10 cellular contexts compared by ENCODE assay signal in the genomic region with DNA sequence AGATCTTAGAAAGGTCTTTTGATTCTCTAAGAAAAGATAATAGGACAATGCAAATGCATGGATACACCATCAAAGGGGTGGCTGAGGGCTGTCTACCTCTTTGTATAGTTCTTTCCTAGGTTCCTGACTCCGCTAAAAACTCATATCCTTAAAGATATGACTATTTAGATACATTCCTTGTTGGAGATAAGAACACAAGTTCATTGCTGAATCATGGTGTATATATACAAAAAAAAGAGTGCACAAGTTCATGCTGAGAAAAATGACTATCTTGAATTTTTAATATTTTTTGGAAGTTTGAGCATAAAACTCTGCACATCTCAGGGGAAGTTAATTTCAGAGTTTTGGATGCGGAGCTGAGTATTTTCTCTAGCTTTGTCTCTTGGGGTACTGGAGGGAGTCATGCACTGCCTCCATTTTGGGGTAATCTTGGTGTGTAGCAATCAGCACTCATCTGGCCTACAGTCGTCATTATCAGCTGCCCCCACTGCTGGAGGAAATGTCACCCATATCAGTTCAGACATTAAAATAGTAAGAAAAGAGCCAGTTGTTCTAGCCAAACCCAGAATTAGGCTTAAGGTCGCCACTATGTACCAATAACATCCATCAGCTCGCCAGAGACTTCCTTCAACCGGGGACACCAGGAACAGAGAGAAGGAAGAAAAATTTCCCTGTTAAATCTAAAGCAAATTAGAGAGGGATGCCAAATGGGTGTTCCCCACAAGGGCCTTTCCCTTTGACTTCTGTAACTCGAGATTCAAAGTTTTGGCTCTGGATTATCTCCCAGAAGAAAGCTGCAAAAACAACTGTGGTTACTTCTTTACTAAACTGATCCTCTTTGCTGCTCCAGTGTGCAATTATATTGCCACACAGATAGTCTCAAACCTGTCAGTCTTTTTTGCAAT. TPM values are rescaled to one million over a fixed set of nuclear protein-coding genes. Genes with fewer than 3 reads are reported as not detected.
DNase-seq lines count a peak whose midpoint lies in the region; ATAC-seq, FAIRE-seq and TF ChIP-seq lines count a peak whose summit lies in the region.
"Had no signal": no experiment of that assay in that cellular context is flagged by ENCODE, and none has a peak within 500 bp of the region (broad histone marks: within the 10 kb centered on the region; RNA-seq: fewer than 3 reads in every experiment).

No MANE protein-coding gene starts in this region.

- intact Hi-C loops in HepG2 (cut with micrococcal nuclease; ENCODE audit: unreplicated experiment): no loop called here
- intact Hi-C loops in right lobe of liver (cut with DNase I): no loop called here
- intact Hi-C loops in upper lobe of right lung (cut with DNase I): no loop called here

- peak overlapping the region; percentile 75 for H3K9ac ChIP-seq in HepG2 (ENCODE audit: insufficient read depth, low read depth, low read length)

- H3K36me3 ChIP-seq in HepG2 (replicated peaks in 1 of 2; ENCODE audit: control insufficient read depth in 1 of 2, insufficient read depth in 2 of 2, low read length in 2 of 2) (no peaks in the 10 kb centered on the region), right lobe of liver (no peaks in the 10 kb centered on the region), upper lobe of right lung (no peaks in the 10 kb centered on the region)

- H3K4me2 ChIP-seq in HepG2 (ENCODE audit: low read depth, low read length): peak overlapping the region; percentile 80

- H3K4me3 ChIP-seq in HepG2 (replicated peaks in 1 of 3; ENCODE audit: insufficient read depth in 1 of 3, low read depth in 2 of 3, low read length in 3 of 3): peak overlapping the region; percentile 75 to 85 (median 81)
- H3K4me3 ChIP-seq in right lobe of liver: no peak overlapping the region
- no peak overlapping the region for H3K4me3 ChIP-seq in upper lobe of right lung

- ATAC-seq in HepG2 (no peak), right lobe of liver (no peak), upper lobe of right lung (peak; percentile 39), HG02678 (IDR thresholded peaks at IDR 0.05; ENCODE audit: unreplicated experiment) (no peak)

- TF ChIP-seq EP300 in HepG2 (IDR thresholded peaks at IDR 0.05; ENCODE audit: low read depth in 2 of 2, low read length in 2 of 2) (no peak), HepG2 (CRISPR knock-in tag; IDR thresholded peaks at IDR 0.05; ENCODE audit: borderline replicate concordance) (no peak)

- in situ Hi-C loops in HepG2 (cut with HindIII; ENCODE audit: extremely low pct_ligation_motif_present, low pct_unique_long_range_greater_than_20kb): no loop called here

- peak overlapping the region; percentile 100 for H3K4me3 Mint-ChIP-seq in T-helper 2 cell treated with Interferon-gamma antibody and Interleukin-4, amounts not matched to agents 5 μg/mL and 100 μg/mL, for 36 hours
- H3K4me3 Mint-ChIP-seq: type B pancreatic cell had no signal

- no peaks in the 10 kb centered on the region for H4K20me1 ChIP-seq in HepG2 (ENCODE audit: insufficient read depth, low read length)

- peaks cover 53% of the 10 kb centered on the region for H3K36me3 Mint-ChIP-seq in T-helper 2 cell treated with Interferon-gamma antibody and Interleukin-4, amounts not matched to agents 5 μg/mL and 100 μg/mL, for 36 hours (ENCODE audit: low read depth)
- H3K36me3 Mint-ChIP-seq: type B pancreatic cell had no signal

- H3K4me1 ChIP-seq in HepG2 (ENCODE audit: insufficient read depth, low read length) (peaks cover 85% of the 10 kb centered on the region), right lobe of liver (peaks cover 0 to 17% (median 7%) of the 10 kb centered on the region in 4 donors), upper lobe of right lung (peaks cover 37% of the 10 kb centered on the region)

- CTCF ChIA-PET in HepG2 (lab: Yijun Ruan, JAX; ENCODE audit: low intra/inter-chr PET ratio, low total read pairs): no interaction called here

- no peak overlapping the region for H2AFZ ChIP-seq in HepG2 (ENCODE audit: low read length)

- peaks cover 69% of the 10 kb centered on the region for H3K79me2 ChIP-seq in HepG2 (ENCODE audit: insufficient read depth, low read length)

- DNase-seq in HepG2 (ENCODE audit: low spot score) (no peak), right lobe of liver (no peak), fibroblast of the conjunctiva (ENCODE audit: low read depth) (peak; percentile 36), upper lobe of right lung (no peak), NCI-H345 (lab: John Stamatoyannopoulos, UW) (no peak), dedifferentiated amniotic fluid mesenchymal stem cell (ENCODE audit: extremely low spot score) (no peak)
- DNase-seq in T-helper 2 cell treated with Interferon-gamma antibody and Interleukin-4, amounts not matched to agents 5 μg/mL and 100 μg/mL, for 36 hours (ENCODE audit: low spot score): no peak
- DNase-seq: NCI-H1436 treated with DMSO at 0.1 percent for 48 hours had no signal

- FAIRE-seq in HepG2 (lab: Jason Lieb, UNC): no peak

- POLR2A ChIA-PET in HepG2 (lab: Yijun Ruan, JAX): no interaction called here

- TF ChIP-seq CTCF in HepG2 (CRISPR knock-in tag; IDR thresholded peaks at IDR 0.05) (no peak), right lobe of liver (IDR thresholded peaks at IDR 0.05) (no peak), upper lobe of right lung (IDR thresholded peaks at IDR 0.05) (no peak)

- no peaks in the 10 kb centered on the region for H3K27me3 Mint-ChIP-seq in T-helper 2 cell treated with Interferon-gamma antibody and Interleukin-4, amounts not matched to agents 5 μg/mL and 100 μg/mL, for 36 hours (ENCODE audit: low read depth)
- H3K27me3 Mint-ChIP-seq: type B pancreatic cell had no signal

- TF ChIP-seq POLR2A in HepG2 (IDR thresholded peaks at IDR 0.05; ENCODE audit: insufficient read depth in 1 of 2, low read depth in 2 of 2, low read length in 2 of 2) (no peak), right lobe of liver (IDR thresholded peaks at IDR 0.05) (no peak)

- H3K9me3 Mint-ChIP-seq in T-helper 2 cell treated with Interferon-gamma antibody and Interleukin-4, amounts not matched to agents 5 μg/mL and 100 μg/mL, for 36 hours: no peaks in the 10 kb centered on the region
- H3K9me3 Mint-ChIP-seq: type B pancreatic cell had no signal

- H3K9me3 ChIP-seq in HepG2 (ENCODE audit: low read length) (no peaks in the 10 kb centered on the region), right lobe of liver (no peaks in the 10 kb centered on the region), upper lobe of right lung (no peaks in the 10 kb centered on the region)

- peaks cover 67% of the 10 kb centered on the region for H3K4me1 Mint-ChIP-seq in T-helper 2 cell treated with Interferon-gamma antibody and Interleukin-4, amounts not matched to agents 5 μg/mL and 100 μg/mL, for 36 hours (ENCODE audit: low read depth)

- WGBS in HepG2 (ENCODE audit: low lambda C conversion rate): 35% methylated on average over 7 of the region's 7 CpGs
- WGBS in right lobe of liver (ENCODE audit: insufficient coverage, low coverage, low lambda C conversion rate, missing lambda C conversion rate): 24% methylated on average over 7 of the region's 7 CpGs

- peak overlapping the region; percentile 76 for H3K27ac Mint-ChIP-seq in T-helper 2 cell treated with Interferon-gamma antibody and Interleukin-4, amounts not matched to agents 5 μg/mL and 100 μg/mL, for 36 hours
- H3K27ac Mint-ChIP-seq: type B pancreatic cell had no signal

- TF ChIP-seq RAD21 in HepG2 (CRISPR knock-in tag; IDR thresholded peaks at IDR 0.05): no peak

- H3K27ac ChIP-seq in HepG2 (ENCODE audit: extremely low read length, insufficient read depth, low read length) (peak overlapping the region; percentile 36), right lobe of liver (no peak overlapping the region), upper lobe of right lung (no peak overlapping the region)

- BruUV-seq in HepG2 (replicated peaks; lab: Mats Ljungman, UMichigan): no TSS peak

- H3K27me3 ChIP-seq in HepG2 (ENCODE audit: control insufficient read depth in 1 of 2, insufficient read depth in 2 of 2, low read length in 2 of 2) (no peaks in the 10 kb centered on the region; a peak in 1 of 5 replicates), right lobe of liver (no peaks in the 10 kb centered on the region), upper lobe of right lung (no peaks in the 10 kb centered on the region)

RNA-seq across cellular contexts. Expression of a gene that starts 49.0 kb away (rescaled TPM):
- total RNA-seq in HepG2 (2016; rRNA removed; fragmentation: Illumina TruSeq; extraction: Trizol) (161 and 206 TPM in 2 replicates), right lobe of liver (1 to 10 TPM in 3 of 6 experiments, under 1 TPM in 3; 0.51 to 5.9 (median 2.6) TPM), upper lobe of right lung (5.6 TPM)
- total RNA-seq in HepG2 (2016; cell fraction: cytosol; rRNA removed; fragmentation: Illumina TruSeq; extraction: Trizol; ENCODE audit: low read depth): 61.6 and 66.4 TPM in 2 replicates
- total RNA-seq in HepG2 (2016; cell fraction: insoluble cytoplasmic fraction; rRNA removed; fragmentation: Illumina TruSeq; extraction: Trizol): 157 and 223 TPM in 2 replicates
- total RNA-seq in HepG2 (2016; cell fraction: membrane; rRNA removed; fragmentation: Illumina TruSeq; extraction: Trizol): 67.0 and 69.1 TPM in 2 replicates
- total RNA-seq in HepG2 (2016; cell fraction: nucleus; rRNA removed; fragmentation: Illumina TruSeq; extraction: Trizol): 66.0 and 73.6 TPM in 2 replicates
- 53.0 and 102 TPM in 2 replicates for polyA plus RNA-seq in HepG2 (2011; rRNA removed)
- 166 and 211 TPM in 2 replicates for polyA plus RNA-seq in HepG2 (2011; cell fraction: cytosol; rRNA removed)
- 50.7 and 64.1 TPM in 2 replicates for polyA plus RNA-seq in HepG2 (2011; cell fraction: nucleus; rRNA removed)
- 42.2 and 101 TPM in 2 replicates for polyA plus RNA-seq in HepG2 (2012)
- polyA plus RNA-seq in HepG2 (2016; cell fraction: cytosol; fragmentation: Illumina TruSeq; extraction: Trizol; ENCODE audit: low read depth): 50.9 and 58.2 TPM in 2 replicates
- 204 and 208 TPM in 2 replicates for polyA plus RNA-seq in HepG2 (2016; cell fraction: insoluble cytoplasmic fraction; fragmentation: Illumina TruSeq; extraction: Trizol; ENCODE audit: low read depth)
- 60.1 and 60.7 TPM in 2 replicates for polyA plus RNA-seq in HepG2 (2016; cell fraction: membrane; fragmentation: Illumina TruSeq; extraction: Trizol; ENCODE audit: low read depth)
- polyA plus RNA-seq in HepG2 (2016; cell fraction: nucleus; fragmentation: Illumina TruSeq; extraction: Trizol; ENCODE audit: insufficient read depth, low read depth): 84.3 and 91.2 TPM in 2 replicates
- 40.6 and 146 TPM in 2 replicates for polyA minus RNA-seq in HepG2 (2011; rRNA and poly(A)+ RNA removed; ENCODE audit: low replicate concordance)
- 17.1 and 33.2 TPM in 2 replicates for polyA minus RNA-seq in HepG2 (2011; cell fraction: cytosol; rRNA and poly(A)+ RNA removed)
- polyA minus RNA-seq in HepG2 (2011; cell fraction: nucleus; rRNA and poly(A)+ RNA removed): 21.5 and 33.3 TPM in 2 replicates

RNA-seq across cellular contexts. Expression of a gene that starts 51.8 kb away (rescaled TPM):
- 39.2 and 52.6 TPM in 2 replicates for total RNA-seq in HepG2 (2016; rRNA removed; fragmentation: Illumina TruSeq; extraction: Trizol)
- total RNA-seq in HepG2 (2016; cell fraction: cytosol; rRNA removed; fragmentation: Illumina TruSeq; extraction: Trizol; ENCODE audit: low read depth): 5.4 and 6.3 TPM in 2 replicates
- 37.1 and 52.6 TPM in 2 replicates for total RNA-seq in HepG2 (2016; cell fraction: insoluble cytoplasmic fraction; rRNA removed; fragmentation: Illumina TruSeq; extraction: Trizol)
- 12.2 and 13.1 TPM in 2 replicates for total RNA-seq in HepG2 (2016; cell fraction: membrane; rRNA removed; fragmentation: Illumina TruSeq; extraction: Trizol)
- 23.3 and 25.9 TPM in 2 replicates for total RNA-seq in HepG2 (2016; cell fraction: nucleus; rRNA removed; fragmentation: Illumina TruSeq; extraction: Trizol)
- 13.6 and 24.0 TPM in 2 replicates for polyA plus RNA-seq in HepG2 (2011; rRNA removed)
- polyA plus RNA-seq in HepG2 (2011; cell fraction: cytosol; rRNA removed): 10.5 and 14.8 TPM in 2 replicates
- polyA plus RNA-seq in HepG2 (2011; cell fraction: nucleus; rRNA removed): 8.8 and 11.4 TPM in 2 replicates
- polyA plus RNA-seq in HepG2 (2012): 36.7 and 47.7 TPM in 2 replicates
- 3.8 and 3.9 TPM in 2 replicates for polyA plus RNA-seq in HepG2 (2016; cell fraction: cytosol; fragmentation: Illumina TruSeq; extraction: Trizol; ENCODE audit: low read depth)
- 41.9 and 42.0 TPM in 2 replicates for polyA plus RNA-seq in HepG2 (2016; cell fraction: insoluble cytoplasmic fraction; fragmentation: Illumina TruSeq; extraction: Trizol; ENCODE audit: low read depth)
- polyA plus RNA-seq in HepG2 (2016; cell fraction: membrane; fragmentation: Illumina TruSeq; extraction: Trizol; ENCODE audit: low read depth): 4.5 and 5.5 TPM in 2 replicates
- 29.1 and 31.2 TPM in 2 replicates for polyA plus RNA-seq in HepG2 (2016; cell fraction: nucleus; fragmentation: Illumina TruSeq; extraction: Trizol; ENCODE audit: insufficient read depth, low read depth)
- polyA minus RNA-seq in HepG2 (2011; rRNA and poly(A)+ RNA removed; ENCODE audit: low replicate concordance): 3.7 and 8.6 TPM in 2 replicates
- polyA minus RNA-seq in HepG2 (2011; cell fraction: cytosol; rRNA and poly(A)+ RNA removed): 7.6 and 13.9 TPM in 2 replicates
- 25.4 and 32.6 TPM in 2 replicates for polyA minus RNA-seq in HepG2 (2011; cell fraction: nucleus; rRNA and poly(A)+ RNA removed)
- 10 to 100 TPM; 11.6 to 19.4 (median 17.0) TPM for total RNA-seq in right lobe of liver
- total RNA-seq in upper lobe of right lung: 49.2 TPM

Comparison
In these comparisons a context has a peak if more than half of its experiments do, and no peak if none do; other contexts are left out.
1. H3K4me3 ChIP-seq: peak in HepG2 (3 of 3); none in right lobe of liver (0 of 3) and upper lobe of right lung (single experiment).